ENCODE assay signal across 27 cellular contexts in the genomic region with DNA sequence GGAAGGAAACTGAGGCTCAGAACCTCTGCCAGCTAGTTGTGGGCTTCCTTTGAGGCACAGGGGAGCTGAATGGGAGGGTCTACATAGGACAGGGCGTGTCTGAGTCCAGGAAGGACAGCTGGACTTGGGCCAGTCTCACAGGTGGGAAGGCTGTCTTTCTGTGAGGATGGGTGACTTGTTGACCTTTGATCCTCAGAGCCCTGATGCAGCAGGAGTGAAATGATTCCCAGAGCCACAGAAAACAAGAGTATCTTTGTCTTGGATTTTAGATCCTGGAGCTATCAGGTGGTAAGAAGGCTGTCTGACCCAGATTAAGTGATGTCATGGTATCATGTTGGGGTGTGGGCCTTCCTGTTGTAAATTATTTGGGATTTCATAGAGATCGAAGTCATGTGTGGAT. TPM values are rescaled to one million over a fixed set of nuclear protein-coding genes. Genes with fewer than 3 reads are reported as not detected.
DNase-seq lines count a peak whose midpoint lies in the region; ATAC-seq and TF ChIP-seq lines count a peak whose summit lies in the region.
"Had no signal": no experiment of that assay in that cellular context is flagged by ENCODE, and none has a peak within 500 bp of the region (broad histone marks: within the 10 kb centered on the region; RNA-seq: fewer than 3 reads in every experiment).

No MANE protein-coding gene starts in this region.

- H3K36me3 ChIP-seq in Peyer's patch = no peaks in the 10 kb centered on the region
- H3K36me3 ChIP-seq: pancreas had no signal

- H3K27me3 Mint-ChIP-seq in activated T-cell treated with anti-CD3 and anti-CD28 coated beads, Interleukin-2, amount 50 U/mL, for 24 hours = no peaks in the 10 kb centered on the region
- H3K27me3 Mint-ChIP-seq in activated T-cell treated with anti-CD3 and anti-CD28 coated beads, Interleukin-2, amount 50 U/mL, for 4 hours (ENCODE audit: low read depth) = no peaks in the 10 kb centered on the region
- H3K27me3 Mint-ChIP-seq in stimulated activated naive B cell treated with anti-CD40 and anti-IgM and Interleukin-4, amounts not matched to agents 10 μg/mL and 1 μg/mL and 100 μg/mL, for 72 hours = no peaks in the 10 kb centered on the region
- H3K27me3 Mint-ChIP-seq: naive thymus-derived CD8-positive, alpha-beta T cell had no signal

- peaks cover 3 to 79% (median 13%) of the 10 kb centered on the region in 4 donors for H3K4me1 ChIP-seq in Peyer's patch

- no peak overlapping the region for H3K4me3 Mint-ChIP-seq in activated T-cell treated with anti-CD3 and anti-CD28 coated beads, Interleukin-2, amount 50 U/mL, for 24 hours
- no peak overlapping the region for H3K4me3 Mint-ChIP-seq in activated T-cell treated with anti-CD3 and anti-CD28 coated beads, Interleukin-2, amount 50 U/mL, for 4 hours
- H3K4me3 Mint-ChIP-seq in stimulated activated naive B cell treated with anti-CD40 and anti-IgM and Interleukin-4, amounts not matched to agents 10 μg/mL and 1 μg/mL and 100 μg/mL, for 72 hours = no peak overlapping the region
- H3K4me3 Mint-ChIP-seq: mesothelial cell of epicardium; naive thymus-derived CD8-positive, alpha-beta T cell had no signal

- ATAC-seq in activated T-cell treated with anti-CD3 and anti-CD28 coated beads, Interleukin-2, amount 50 U/mL, for 4 hours = no peak
- ATAC-seq in left colon = peak; percentile 36
- ATAC-seq in stimulated activated naive B cell treated with anti-CD40 and anti-IgM and Interleukin-4, amounts not matched to agents 10 μg/mL and 1 μg/mL and 100 μg/mL, for 72 hours (replicated peaks) = no peak
- no peak for ATAC-seq in HG02981 (IDR thresholded peaks at IDR 0.05; ENCODE audit: unreplicated experiment)
- no peak for ATAC-seq in GM19035 (IDR thresholded peaks at IDR 0.05; ENCODE audit: unreplicated experiment)
- ATAC-seq: naive thymus-derived CD8-positive, alpha-beta T cell; pancreas; right cardiac atrium had no signal

- TF ChIP-seq CTCF in Peyer's patch (IDR thresholded peaks at IDR 0.05) = no peak

- H3K27me3 ChIP-seq in Peyer's patch = no peaks in the 10 kb centered on the region
- H3K27me3 ChIP-seq: pancreas had no signal

- no peaks in the 10 kb centered on the region for H3K9me3 ChIP-seq in Peyer's patch
- H3K9me3 ChIP-seq: pancreas had no signal

- H3K27ac ChIP-seq in Peyer's patch = peak overlapping the region in 2 of 4 donors; percentile 72 to 85
- H3K27ac ChIP-seq: pancreas, PC-9 had no signal

- no peak for TF ChIP-seq POLR2A in Peyer's patch (IDR thresholded peaks at IDR 0.05)

- H3K9me3 Mint-ChIP-seq in activated T-cell treated with anti-CD3 and anti-CD28 coated beads, Interleukin-2, amount 50 U/mL, for 24 hours = no peaks in the 10 kb centered on the region
- no peaks in the 10 kb centered on the region for H3K9me3 Mint-ChIP-seq in activated T-cell treated with anti-CD3 and anti-CD28 coated beads, Interleukin-2, amount 50 U/mL, for 4 hours
- H3K9me3 Mint-ChIP-seq in stimulated activated naive B cell treated with anti-CD40 and anti-IgM and Interleukin-4, amounts not matched to agents 10 μg/mL and 1 μg/mL and 100 μg/mL, for 72 hours = no peaks in the 10 kb centered on the region
- H3K9me3 Mint-ChIP-seq: mesothelial cell of epicardium; naive thymus-derived CD8-positive, alpha-beta T cell had no signal

- H3K4me3 ChIP-seq in Peyer's patch = no peak overlapping the region
- H3K4me3 ChIP-seq: pancreas, PC-9 had no signal

- intact Hi-C loops in left colon (cut with DNase I, micrococcal nuclease) = no loop called here

- peaks cover 13% of the 10 kb centered on the region for H3K36me3 Mint-ChIP-seq in activated T-cell treated with anti-CD3 and anti-CD28 coated beads, Interleukin-2, amount 50 U/mL, for 24 hours (ENCODE audit: low read depth)
- no peaks in the 10 kb centered on the region for H3K36me3 Mint-ChIP-seq in activated T-cell treated with anti-CD3 and anti-CD28 coated beads, Interleukin-2, amount 50 U/mL, for 4 hours (ENCODE audit: insufficient read depth)
- H3K36me3 Mint-ChIP-seq in stimulated activated naive B cell treated with anti-CD40 and anti-IgM and Interleukin-4, amounts not matched to agents 10 μg/mL and 1 μg/mL and 100 μg/mL, for 72 hours = peaks cover 0 to 5% of the 10 kb centered on the region in 2 donors
- H3K36me3 Mint-ChIP-seq: mesothelial cell of epicardium; naive thymus-derived CD8-positive, alpha-beta T cell had no signal

- no peak for DNase-seq in activated T-cell treated with anti-CD3 and anti-CD28 coated beads, Interleukin-2, amount 50 U/mL, for 24 hours
- no peak for DNase-seq in activated T-cell treated with anti-CD3 and anti-CD28 coated beads, Interleukin-2, amount 50 U/mL, for 4 hours
- peak in 2 of 3 donors; percentile 75 to 85 for DNase-seq in Peyer's patch
- DNase-seq in left colon = peak; percentile 59 to 72
- DNase-seq in stimulated activated naive B cell treated with anti-CD40 and anti-IgM and Interleukin-4, amounts not matched to agents 10 μg/mL and 1 μg/mL and 100 μg/mL, for 72 hours = no peak
- DNase-seq in foreskin melanocyte = no peak
- DNase-seq: activated CD4-positive, alpha-beta T cell treated with anti-CD3 and anti-CD28 coated beads for 4 hours; activated naive CD4-positive, alpha-beta T cell; activated T-cell treated with anti-CD3 and anti-CD28 coated beads, Interleukin-2, amount 50 U/mL, for 48 hours; central memory CD4-positive, alpha-beta T cell; HCEC 1CT; islet precursor cell; naive thymus-derived CD8-positive, alpha-beta T cell; NCI-H1092; NCI-H187 treated with DMSO at 0.1 percent for 48 hours; NCI-H2171 treated with DMSO at 0.1 percent for 48 hours; NCI-H524 treated with DMSO at 0.1 percent for 48 hours; pancreas; PC-9; right cardiac atrium; Right ventricle myocardium superior; stimulated activated CD4-positive, alpha-beta T cell treated with anti-CD3 and anti-CD28 coated beads, Interleukin-4, amount 100 ng/mL, for 24 hours; stimulated activated naive CD4-positive, alpha-beta T cell treated with Interleukin-2 at 50 U/mL for 16 hours; T-helper 9 cell had no signal

- peak overlapping the region; percentile 63 for H3K27ac Mint-ChIP-seq in activated T-cell treated with anti-CD3 and anti-CD28 coated beads, Interleukin-2, amount 50 U/mL, for 24 hours
- H3K27ac Mint-ChIP-seq in stimulated activated naive B cell treated with anti-CD40 and anti-IgM and Interleukin-4, amounts not matched to agents 10 μg/mL and 1 μg/mL and 100 μg/mL, for 72 hours = peak overlapping the region; percentile 77
- H3K27ac Mint-ChIP-seq: mesothelial cell of epicardium had no signal

- peaks cover 75% of the 10 kb centered on the region for H3K4me1 Mint-ChIP-seq in activated T-cell treated with anti-CD3 and anti-CD28 coated beads, Interleukin-2, amount 50 U/mL, for 24 hours (ENCODE audit: low read depth)
- peaks cover 69% of the 10 kb centered on the region for H3K4me1 Mint-ChIP-seq in activated T-cell treated with anti-CD3 and anti-CD28 coated beads, Interleukin-2, amount 50 U/mL, for 4 hours (ENCODE audit: low read depth)
- peaks cover 34 to 65% of the 10 kb centered on the region in 2 donors for H3K4me1 Mint-ChIP-seq in stimulated activated naive B cell treated with anti-CD40 and anti-IgM and Interleukin-4, amounts not matched to agents 10 μg/mL and 1 μg/mL and 100 μg/mL, for 72 hours

RNA-seq across cellular contexts. Expression of gene PTPRJ, which starts 15.0 kb away (rescaled TPM):
- 10 to 100 TPM; 13.8 to 22.3 (median 19.0) TPM for total RNA-seq in activated T-cell treated with anti-CD3 and anti-CD28 coated beads, Interleukin-2, amount 50 U/mL, for 4 hours
- total RNA-seq in Peyer's patch = 10 to 100 TPM; 28.1 to 50.1 (median 37.5) TPM
- total RNA-seq in left colon = 10 to 100 TPM; 38.5 to 58.9 TPM

Comparison
In these comparisons a context has a peak if more than half of its experiments do, and no peak if none do; other contexts are left out.
1. DNase-seq: peak in Peyer's patch (2 of 3) and left colon (2 of 2); none in activated T-cell treated with anti-CD3 and anti-CD28 coated beads, Interleukin-2, amount 50 U/mL, for 24 hours (single experiment), activated T-cell treated with anti-CD3 and anti-CD28 coated beads, Interleukin-2, amount 50 U/mL, for 4 hours (single experiment), stimulated activated naive B cell treated with anti-CD40 and anti-IgM and Interleukin-4, amounts not matched to agents 10 μg/mL and 1 μg/mL and 100 μg/mL, for 72 hours (single experiment) and foreskin melanocyte (single experiment).